9 cellular contexts compared by ENCODE assay signal in the genomic region with DNA sequence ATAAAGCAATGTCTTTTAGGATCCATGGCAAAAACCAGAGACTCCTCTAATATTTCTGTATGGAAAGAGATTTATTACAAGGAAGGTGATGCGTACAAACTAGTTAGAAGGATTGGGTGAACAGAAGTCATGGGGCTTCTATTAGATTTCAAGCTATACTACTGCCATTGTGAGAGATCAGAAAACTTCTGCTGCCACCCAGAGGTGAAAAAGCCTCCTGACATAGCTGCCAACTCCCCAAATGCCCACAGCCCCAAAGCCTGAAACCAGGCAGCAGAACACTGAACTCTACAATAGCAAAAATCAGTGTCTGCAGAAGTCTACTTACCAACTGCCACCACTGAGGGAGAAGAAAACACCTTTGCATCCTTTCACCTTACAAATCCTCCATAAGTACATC.
DNase-seq lines count a peak whose midpoint lies in the region; ATAC-seq, FAIRE-seq and TF ChIP-seq lines count a peak whose summit lies in the region.
"Had no signal": no experiment of that assay in that cellular context is flagged by ENCODE, and none has a peak within 500 bp of the region (broad histone marks: within the 10 kb centered on the region; RNA-seq: fewer than 3 reads in every experiment).

No MANE protein-coding gene starts in this region.

- no peaks in the 10 kb centered on the region for H3K79me2 ChIP-seq in OCI-LY1 (ENCODE audit: insufficient read depth, low read length)

- DNase-seq in A172 (ENCODE audit: low spot score), result peak; percentile 44
- DNase-seq in GM12891 (ENCODE audit: insufficient read length, low spot score), result peak; percentile 2
- peak; percentile 1 for DNase-seq in fibroblast of mammary gland (ENCODE audit: low read depth)
- DNase-seq: activated naive CD8-positive, alpha-beta T cell treated with anti-CD3 and anti-CD28 coated beads, Interleukin-2, amount 10 ng/mL, durations not matched to agents 7 days and 5 days had no signal

- H3K9me3 ChIP-seq in OCI-LY1 (ENCODE audit: low read length), result no peaks in the 10 kb centered on the region

- TF ChIP-seq CTCF in OCI-LY1 (IDR thresholded peaks at IDR 0.05; ENCODE audit: low read length) (peak; percentile 61), fibroblast of mammary gland (conservative IDR thresholded peaks at IDR 0.05; ENCODE audit: control insufficient read depth, insufficient read depth, low read depth, low read length) (peak; percentile 6)

- H3K27ac ChIP-seq in OCI-LY1 (ENCODE audit: low read depth, low read length, poor library complexity, severe bottlenecking), result no peak overlapping the region

- H3K4me3 ChIP-seq in OCI-LY1 (ENCODE audit: low read depth, low read length, poor library complexity, severe bottlenecking), result no peak overlapping the region
- H3K4me3 ChIP-seq in fibroblast of mammary gland (ENCODE audit: control insufficient read depth, low read depth, low read length), result no peak overlapping the region

- no peak for FAIRE-seq in GM12891 (lab: Jason Lieb, UNC)

- H3K27me3 ChIP-seq in OCI-LY1 (ENCODE audit: insufficient read depth, low read length), result no peaks in the 10 kb centered on the region

- H2AFZ ChIP-seq in OCI-LY1 (ENCODE audit: low read length), result no peak overlapping the region

- ATAC-seq in activated CD4-positive, CD25-positive, alpha-beta regulatory T cell treated with anti-CD3 and anti-CD28 coated beads, Interleukin-2, amount 50 U/mL, for 24 hours, result no peak
- no peak for ATAC-seq in HG03457 (IDR thresholded peaks at IDR 0.05; ENCODE audit: unreplicated experiment)
- ATAC-seq in HG03039 (IDR thresholded peaks at IDR 0.05; ENCODE audit: unreplicated experiment), result no peak
- no peak for ATAC-seq in GM19452 (IDR thresholded peaks at IDR 0.05; ENCODE audit: unreplicated experiment)

- no peaks in the 10 kb centered on the region for H3F3A ChIP-seq in OCI-LY1 (ENCODE audit: insufficient read depth, low read length)

- no peaks in the 10 kb centered on the region for H3K4me1 ChIP-seq in OCI-LY1 (ENCODE audit: insufficient read depth, low read length, severe bottlenecking)

- H3K9ac ChIP-seq in OCI-LY1 (ENCODE audit: low read length), result no peak overlapping the region

- H3K9me2 ChIP-seq in OCI-LY1 (ENCODE audit: low read depth, low read length), result no peaks in the 10 kb centered on the region

- no peak for TF ChIP-seq POLR2A in GM12891 (IDR thresholded peaks at IDR 0.05; ENCODE audit: low read depth, low read length)

- H4K20me1 ChIP-seq in OCI-LY1 (ENCODE audit: insufficient read depth, low read length), result no peaks in the 10 kb centered on the region

- H3K36me3 ChIP-seq in OCI-LY1 (ENCODE audit: insufficient read depth, low read length), result no peaks in the 10 kb centered on the region

- no peak overlapping the region for H3K4me2 ChIP-seq in OCI-LY1 (ENCODE audit: low read length)

TF ChIP-seq in GM12891, 5 proteins besides CTCF, POLR2A, EP300 and RAD21:
- TF ChIP-seq POLR2AphosphoS5 (IDR thresholded peaks at IDR 0.05; ENCODE audit: low read depth, low read length) (no peak), SPI1 (IDR thresholded peaks at IDR 0.05; ENCODE audit: low read depth, low read length) (no peak), TAF1 (IDR thresholded peaks at IDR 0.05; ENCODE audit: low read depth, low read length) (no peak), POU2F2 (IDR thresholded peaks at IDR 0.05; ENCODE audit: low read depth, low read length) (no peak), PAX5 (IDR thresholded peaks at IDR 0.05; ENCODE audit: insufficient read depth, low read length, severe bottlenecking) (no peak)
